25 cellular contexts compared by ENCODE assay signal in genomic region chr13:32610538-32610937, GRCh38. TPM values are rescaled to one million over a fixed set of nuclear protein-coding genes. Genes with fewer than 3 reads are reported as not detected.
DNase-seq lines count a peak whose midpoint lies in the region; ATAC-seq, FAIRE-seq and TF ChIP-seq lines count a peak whose summit lies in the region.
"Had no signal": no experiment of that assay in that cellular context is flagged by ENCODE, and none has a peak within 500 bp of the region (broad histone marks: within the 10 kb centered on the region; RNA-seq: fewer than 3 reads in every experiment).

No MANE protein-coding gene starts in this region.

- TF ChIP-seq CTCF in HepG2 (CRISPR knock-in tag; IDR thresholded peaks at IDR 0.05), result no peak

- peaks cover 85% of the 10 kb centered on the region for H3K79me2 ChIP-seq in HepG2 (ENCODE audit: insufficient read depth, low read length)

- CTCF ChIA-PET in HepG2 (lab: Yijun Ruan, JAX; ENCODE audit: low intra/inter-chr PET ratio, low total read pairs), result no interaction called here

- H3K4me3 ChIP-seq in HepG2 (replicated peaks in 1 of 3; ENCODE audit: insufficient read depth in 1 of 3, low read depth in 2 of 3, low read length in 3 of 3) (no peak overlapping the region), small intestine (ENCODE audit: low read depth in 1 of 2, low read length in 2 of 2) (no peak overlapping the region)
- H3K4me3 ChIP-seq: BLaER1, GM12878 had no signal

- peak; percentile 62; the same call in 2 of the 3 replicates for ATAC-seq in HepG2
- ATAC-seq: GM12878 had no signal

- DNase-seq in kidney tubule cell (ENCODE audit: low spot score) (peak; percentile 24), HepG2 (ENCODE audit: low spot score) (no peak), KG1 (lab: John Stamatoyannopoulos, UW) (no peak), small intestine (no peak), H54 (ENCODE audit: insufficient read length, low spot score) (no peak)
- DNase-seq: 8988T; ACHN; BE2C; C1 segment of cervical spinal cord; CD4-positive, alpha-beta memory T cell; CD4-positive, CD25-positive, alpha-beta regulatory T cell; CD8-positive, alpha-beta memory T cell; COR-L47; DMS 273 treated with DMSO at 0.1 percent for 48 hours; DMS153; DMS53; DMS79; DND-41; EL; GDM1 had no signal

- H3K27me3 ChIP-seq in HepG2 (ENCODE audit: control insufficient read depth in 1 of 2, insufficient read depth in 2 of 2, low read length in 2 of 2) (no peaks in the 10 kb centered on the region), small intestine (ENCODE audit: control insufficient read depth in 2 of 2, insufficient read depth in 2 of 2, low read length in 2 of 2) (no peaks in the 10 kb centered on the region)
- H3K27me3 ChIP-seq: BE2C, BLaER1 had no signal

- no peak overlapping the region for H2AFZ ChIP-seq in HepG2 (ENCODE audit: low read length)

- intact Hi-C loops in HepG2 (cut with micrococcal nuclease; ENCODE audit: unreplicated experiment), result no loop called here

- no TSS peak for BruUV-seq in HepG2 (replicated peaks; lab: Mats Ljungman, UMichigan)

- no peak overlapping the region for H3K9ac ChIP-seq in HepG2 (ENCODE audit: insufficient read depth, low read depth, low read length)
- H3K9ac ChIP-seq: BLaER1 had no signal

- no peak overlapping the region; the same call in 1 of the 2 replicates for H3K4me2 ChIP-seq in HepG2 (ENCODE audit: low read depth, low read length)
- H3K4me2 ChIP-seq: BLaER1 had no signal

- H3K27ac ChIP-seq in HepG2 (ENCODE audit: extremely low read length, insufficient read depth, low read length) (no peak overlapping the region), small intestine (ENCODE audit: low read depth in 1 of 2, low read length in 1 of 2) (no peak overlapping the region)
- H3K27ac ChIP-seq: BLaER1 had no signal

- H3K36me3 ChIP-seq in HepG2 (replicated peaks in 1 of 2; ENCODE audit: control insufficient read depth in 1 of 2, insufficient read depth in 2 of 2, low read length in 2 of 2) (no peaks in the 10 kb centered on the region), small intestine (ENCODE audit: control insufficient read depth in 2 of 2, insufficient read depth in 2 of 2, low read length in 2 of 2) (no peaks in the 10 kb centered on the region)
- H3K36me3 ChIP-seq: BE2C had no signal

- FAIRE-seq in HepG2 (lab: Jason Lieb, UNC) (no peak), small intestine (lab: Jason Lieb, UNC) (no peak), H54 (lab: Jason Lieb, UNC) (no peak)
- FAIRE-seq: A204.1, GM12878, GM12892, GM18507 had no signal

- no peak for TF ChIP-seq RAD21 in HepG2 (CRISPR knock-in tag; IDR thresholded peaks at IDR 0.05)

- 0 out of 2 replicates have a peak, but pooled peaks cover 6% of the 10 kb centered on the region for H3K9me3 ChIP-seq in HepG2 (ENCODE audit: low read length)
- no peaks in the 10 kb centered on the region for H3K9me3 ChIP-seq in small intestine (ENCODE audit: control insufficient read depth, low read depth)
- H3K9me3 ChIP-seq: BE2C had no signal

- H3K4me1 ChIP-seq in HepG2 (ENCODE audit: insufficient read depth, low read length), result peaks cover 43% of the 10 kb centered on the region
- H3K4me1 ChIP-seq in small intestine (ENCODE audit: control insufficient read depth in 2 of 2, insufficient read depth in 1 of 2, low read depth in 1 of 2, low read length in 1 of 2), result peaks cover 0 to 3% of the 10 kb centered on the region in 2 donors
- H3K4me1 ChIP-seq: BE2C, BLaER1 had no signal

- H4K20me1 ChIP-seq in HepG2 (ENCODE audit: insufficient read depth, low read length), result 0 out of 2 replicates have a peak, but pooled peaks cover 10% of the 10 kb centered on the region

- no peak for TF ChIP-seq EP300 in HepG2 (IDR thresholded peaks at IDR 0.05; ENCODE audit: low read depth in 2 of 2, low read length in 2 of 2)
- no peak for TF ChIP-seq EP300 in HepG2 (CRISPR knock-in tag; IDR thresholded peaks at IDR 0.05; ENCODE audit: borderline replicate concordance)

- POLR2A ChIA-PET in HepG2 (lab: Yijun Ruan, JAX), result no interaction called here

- no peak for TF ChIP-seq POLR2A in HepG2 (IDR thresholded peaks at IDR 0.05; ENCODE audit: insufficient read depth in 1 of 2, low read depth in 2 of 2, low read length in 2 of 2)
- TF ChIP-seq POLR2A in H54 (IDR thresholded peaks at IDR 0.05; ENCODE audit: low read depth, low read length), result no peak

- in situ Hi-C loops in HepG2 (cut with HindIII; ENCODE audit: extremely low pct_ligation_motif_present, low pct_unique_long_range_greater_than_20kb), result no loop called here

- 93% methylated on average over 1 of the region's 1 CpG for WGBS in HepG2 (ENCODE audit: low lambda C conversion rate)
- WGBS in small intestine, 3 donors, result 83 to 96% (median 93%) methylated on average over 1 of the region's 1 CpG

TF ChIP-seq in HepG2, 621 proteins besides CTCF, POLR2A, EP300 and RAD21 (continues in another document):
- TF ChIP-seq ZNF652 (CRISPR knock-in tag; IDR thresholded peaks at IDR 0.05; ENCODE audit: borderline replicate concordance, low read depth), result peak; percentile 59; the same call in 1 of the 2 replicates
- no peak for TF ChIP-seq ZNF33A (CRISPR knock-in tag; IDR thresholded peaks at IDR 0.05; ENCODE audit: borderline replicate concordance)
- peak; percentile 59; the same call in 1 of the 2 replicates for TF ChIP-seq BCL6 (CRISPR knock-in tag; IDR thresholded peaks at IDR 0.05)
- no peak for TF ChIP-seq ZNF710 (CRISPR knock-in tag; IDR thresholded peaks at IDR 0.05; ENCODE audit: borderline replicate concordance)
- TF ChIP-seq ZNF891 (CRISPR knock-in tag; IDR thresholded peaks at IDR 0.05), result no peak
- no peak for TF ChIP-seq ATF1 (CRISPR knock-in tag; IDR thresholded peaks at IDR 0.05)
- TF ChIP-seq KLF9 (CRISPR knock-in tag; IDR thresholded peaks at IDR 0.05; ENCODE audit: low read depth), result no peak
- TF ChIP-seq ARNTL (CRISPR knock-in tag; IDR thresholded peaks at IDR 0.05), result no peak
- TF ChIP-seq ZNF567 (CRISPR knock-in tag; IDR thresholded peaks at IDR 0.05; ENCODE audit: borderline replicate concordance), result no peak
- TF ChIP-seq ZHX1 (CRISPR knock-in tag; IDR thresholded peaks at IDR 0.05; ENCODE audit: low read depth), result no peak
- TF ChIP-seq BRCA1 (CRISPR knock-in tag; IDR thresholded peaks at IDR 0.05), result no peak

RNA-seq across cellular contexts. Expression of gene PDS5B, which starts 24.3 kb away (rescaled TPM):
- total RNA-seq in HepG2 (2016; rRNA removed; fragmentation: Illumina TruSeq; extraction: Trizol), result 24.6 and 53.7 TPM in 2 replicates
- 7.4 and 7.9 TPM in 2 replicates for total RNA-seq in HepG2 (2016; cell fraction: cytosol; rRNA removed; fragmentation: Illumina TruSeq; extraction: Trizol; ENCODE audit: low read depth)
- total RNA-seq in HepG2 (2016; cell fraction: insoluble cytoplasmic fraction; rRNA removed; fragmentation: Illumina TruSeq; extraction: Trizol), result 22.7 and 47.5 TPM in 2 replicates
- total RNA-seq in HepG2 (2016; cell fraction: membrane; rRNA removed; fragmentation: Illumina TruSeq; extraction: Trizol), result 9.7 and 11.0 TPM in 2 replicates
- 56.7 and 57.7 TPM in 2 replicates for total RNA-seq in HepG2 (2016; cell fraction: nucleus; rRNA removed; fragmentation: Illumina TruSeq; extraction: Trizol)
- polyA plus RNA-seq in HepG2 (2011; rRNA removed), result 4.7 and 5.8 TPM in 2 replicates
- 2.4 and 3.9 TPM in 2 replicates for polyA plus RNA-seq in HepG2 (2011; cell fraction: cytosol; rRNA removed)
- polyA plus RNA-seq in HepG2 (2011; cell fraction: nucleus; rRNA removed), result 6.2 and 7.3 TPM in 2 replicates
- polyA plus RNA-seq in HepG2 (2012), result 10.6 and 16.1 TPM in 2 replicates
- 0.51 and 0.53 TPM in 2 replicates for polyA plus RNA-seq in HepG2 (2016; cell fraction: cytosol; fragmentation: Illumina TruSeq; extraction: Trizol; ENCODE audit: low read depth)
- 34.6 and 36.3 TPM in 2 replicates for polyA plus RNA-seq in HepG2 (2016; cell fraction: insoluble cytoplasmic fraction; fragmentation: Illumina TruSeq; extraction: Trizol; ENCODE audit: low read depth)
- polyA plus RNA-seq in HepG2 (2016; cell fraction: membrane; fragmentation: Illumina TruSeq; extraction: Trizol; ENCODE audit: low read depth), result 1.4 and 2.0 TPM in 2 replicates
- 29.6 and 30.0 TPM in 2 replicates for polyA plus RNA-seq in HepG2 (2016; cell fraction: nucleus; fragmentation: Illumina TruSeq; extraction: Trizol; ENCODE audit: insufficient read depth, low read depth)
- polyA minus RNA-seq in HepG2 (2011; rRNA and poly(A)+ RNA removed; ENCODE audit: low replicate concordance), result 5.9 and 9.8 TPM in 2 replicates
- polyA minus RNA-seq in HepG2 (2011; cell fraction: cytosol; rRNA and poly(A)+ RNA removed), result 17.9 and 19.7 TPM in 2 replicates
- 75.3 and 79.7 TPM in 2 replicates for polyA minus RNA-seq in HepG2 (2011; cell fraction: nucleus; rRNA and poly(A)+ RNA removed)
- 1 to 10 TPM; 6.5 to 8.8 (median 6.8) TPM for polyA plus RNA-seq in small intestine
